1 cellular context compared by ENCODE assay signal in genomic region chr14:95526483-95527391, GRCh38.
TF ChIP-seq lines count a peak whose summit lies in the region.

No MANE protein-coding gene starts in this region.

TF ChIP-seq in IMR-90, 13 proteins besides CTCF, POLR2A, EP300 and RAD21 (continued from another document):
- no peak for TF ChIP-seq MXI1 (IDR thresholded peaks at IDR 0.05; ENCODE audit: borderline replicate concordance, low read depth, low read length)
- TF ChIP-seq CHD1 (IDR thresholded peaks at IDR 0.05; ENCODE audit: low read depth, low read length) = no peak
- TF ChIP-seq NFE2L2 (IDR thresholded peaks at IDR 0.05; ENCODE audit: low read depth, low read length) = no peak
- no peak for TF ChIP-seq CEBPB (IDR thresholded peaks at IDR 0.05; ENCODE audit: low read depth, low read length)
- no peak for TF ChIP-seq SMC3 (IDR thresholded peaks at IDR 0.05; ENCODE audit: low read depth, low read length)
- no peak for TF ChIP-seq FOS (IDR thresholded peaks at IDR 0.05; ENCODE audit: low read depth, low read length)
- TF ChIP-seq MAFK (IDR thresholded peaks at IDR 0.05; ENCODE audit: low read depth, low read length) = no peak
- TF ChIP-seq ELK1 (IDR thresholded peaks at IDR 0.05; ENCODE audit: borderline replicate concordance, low read depth, low read length) = no peak
- no peak for TF ChIP-seq BHLHE40 (IDR thresholded peaks at IDR 0.05; ENCODE audit: low read depth, low read length)
- no peak for TF ChIP-seq RCOR1 (IDR thresholded peaks at IDR 0.05; ENCODE audit: insufficient replicate concordance, low read length)
- TF ChIP-seq RFX5 (IDR thresholded peaks at IDR 0.05; ENCODE audit: low read depth, low read length) = no peak
- TF ChIP-seq MAZ (IDR thresholded peaks at IDR 0.05; ENCODE audit: borderline replicate concordance, low read depth, low read length) = no peak
TF ChIP-seq in IMR-90: peak in this region for 0.
